24 cellular contexts compared by ENCODE assay signal in the genomic region with DNA sequence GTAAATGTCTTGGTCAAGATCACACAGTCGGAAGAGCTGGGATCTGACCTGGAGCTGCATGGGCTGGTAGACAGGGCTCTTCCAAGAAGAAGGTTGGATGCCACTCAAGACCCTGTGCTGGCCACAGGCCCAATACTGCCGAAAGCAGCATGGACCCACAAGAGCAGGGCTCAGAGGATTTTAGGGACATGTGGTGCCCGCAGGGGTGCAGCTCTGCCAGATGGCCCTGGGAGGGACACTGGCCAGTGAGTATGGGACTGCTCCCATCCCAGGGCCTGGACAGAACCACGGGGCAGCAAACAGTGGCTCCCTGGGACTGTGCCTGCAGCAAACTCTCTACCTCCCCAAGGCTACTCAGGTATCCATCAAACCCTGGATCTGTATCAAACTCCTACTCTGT. TPM values are rescaled to one million over a fixed set of nuclear protein-coding genes. Genes with fewer than 3 reads are reported as not detected.
"Had no signal": no experiment of that assay in that cellular context is flagged by ENCODE, and none has a peak within 500 bp of the region (broad histone marks: within the 10 kb centered on the region; RNA-seq: fewer than 3 reads in every experiment).

No MANE protein-coding gene starts in this region.

- H3K36me3 ChIP-seq: brain microvascular endothelial cell, heart left ventricle, left ventricle myocardium inferior, ovary, thyroid gland, upper lobe of right lung had no signal

- H3K4me3 ChIP-seq: heart left ventricle, left ventricle myocardium inferior, ovary, psoas muscle, thyroid gland, upper lobe of right lung had no signal

- H3K27me3 ChIP-seq: brain microvascular endothelial cell, heart left ventricle, ovary, thyroid gland, upper lobe of right lung had no signal

- H3K9me3 ChIP-seq: heart left ventricle, left ventricle myocardium inferior, ovary, psoas muscle, thyroid gland, upper lobe of right lung had no signal

- H3K4me1 ChIP-seq: psoas muscle, upper lobe of right lung had no signal

- ATAC-seq: activated CD4-positive, alpha-beta T cell treated with anti-CD3 and anti-CD28 coated beads for 36 hours; activated T-cell treated with anti-CD3 and anti-CD28 coated beads, Interleukin-2, amount 50 U/mL, for 72 hours; natural killer cell; psoas muscle; stimulated activated naive CD8-positive, alpha-beta T cell treated with anti-CD3 and anti-CD28 coated beads, Interleukin-15, Interleukin-2, amounts not matched to agents 100 U/mL and 50 U/mL, for 24 hours; T-helper 17 cell; upper lobe of right lung had no signal

- H3K27ac ChIP-seq: brain microvascular endothelial cell, psoas muscle, thyroid gland, upper lobe of right lung had no signal

- DNase-seq: activated B cell treated with CpG ODN at 0.5 μM for 24 hours; activated CD4-positive, alpha-beta T cell treated with anti-CD3 and anti-CD28 coated beads for 36 hours; activated CD4-positive, alpha-beta T cell treated with anti-CD3 and anti-CD28 coated beads, Interleukin-2, amount 50 U/mL, for 4 hours; activated effector memory CD4-positive, alpha-beta T cell treated with anti-CD3 and anti-CD28 coated beads, Interleukin-2, amount 50 U/mL, for 16 hours; activated naive CD4-positive, alpha-beta T cell treated with anti-CD3 and anti-CD28 coated beads, Interleukin-2, amount 10 ng/mL, durations not matched to agents 7 days and 5 days; activated naive CD8-positive, alpha-beta T cell treated with anti-CD3 and anti-CD28 coated beads, Interleukin-2, amount 50 U/mL, for 24 hours; activated T-cell treated with anti-CD3 and anti-CD28 coated beads, Interleukin-2, amount 50 U/mL, for 72 hours; brain microvascular endothelial cell; left ventricle myocardium inferior; mammary epithelial cell; midbrain; natural killer cell; psoas muscle; stimulated activated CD4-positive, alpha-beta T cell treated with anti-CD3 and anti-CD28 coated beads, Interleukin-12 subunit alpha, Interleukin-12 subunit beta, amount 100 ng/mL, for 4 hours; stimulated activated CD4-positive, alpha-beta T cell treated with anti-CD3 and anti-CD28 coated beads, Interleukin-4, amount 100 ng/mL, for 4 hours; stimulated activated naive CD8-positive, alpha-beta T cell treated with anti-CD3 and anti-CD28 coated beads, Interleukin-15, Interleukin-2, amounts not matched to agents 100 U/mL and 50 U/mL, for 24 hours; T-helper 17 cell; thyroid gland; upper lobe of right lung had no signal

RNA-seq across cellular contexts. Expression of a gene that starts 12.4 kb away (rescaled TPM):
- total RNA-seq: activated B cell treated with CpG ODN at 0.5 μM for 24 hours; activated CD4-positive, alpha-beta T cell treated with anti-CD3 and anti-CD28 coated beads for 36 hours; activated T-cell treated with anti-CD3 and anti-CD28 coated beads, Interleukin-2, amount 50 U/mL, for 72 hours; epithelial cell of proximal tubule; fibroblast of villous mesenchyme; left ventricle myocardium inferior; natural killer cell; skeletal muscle tissue; T-helper 17 cell had no signal
